ENCODE assay signal across 22 cellular contexts in genomic region chr21:27371688-27372331, GRCh38.
DNase-seq lines count a peak whose midpoint lies in the region; ATAC-seq, FAIRE-seq and TF ChIP-seq lines count a peak whose summit lies in the region.
"Had no signal": no experiment of that assay in that cellular context is flagged by ENCODE, and none has a peak within 500 bp of the region (broad histone marks: within the 10 kb centered on the region; RNA-seq: fewer than 3 reads in every experiment).

No MANE protein-coding gene starts in this region.

- no peak overlapping the region for H2BK120ac ChIP-seq in H1 (replicated peaks; ENCODE audit: low read depth, low read length)

- no peak overlapping the region for H3K27ac Mint-ChIP-seq in activated CD8-positive, alpha-beta memory T cell treated with anti-CD3 and anti-CD28 coated beads, Interleukin-2, amount 10 ng/mL, durations not matched to agents 7 days and 5 days
- H3K27ac Mint-ChIP-seq: T-helper 17 cell had no signal

- no peak overlapping the region for H3K4ac ChIP-seq in H1 (replicated peaks; ENCODE audit: insufficient read length, low read depth, low read length)

- no peak overlapping the region for H2BK15ac ChIP-seq in H1 (ENCODE audit: low read length)

- no peaks in the 10 kb centered on the region for H3K4me1 Mint-ChIP-seq in activated CD8-positive, alpha-beta memory T cell treated with anti-CD3 and anti-CD28 coated beads, Interleukin-2, amount 10 ng/mL, durations not matched to agents 7 days and 5 days
- H3K4me1 Mint-ChIP-seq: T-helper 17 cell had no signal

- POLR2A ChIA-PET in H1 (lab: Charles Lee; ENCODE audit: partially characterized antibody): no interaction called here

- H2BK5ac ChIP-seq in H1 (ENCODE audit: low read depth, low read length): peak overlapping the region; percentile 80; the same call in 1 of the 2 replicates

- no peak overlapping the region for H2AFZ ChIP-seq in H1 (ENCODE audit: low read length)

- no peaks in the 10 kb centered on the region for H4K20me1 ChIP-seq in H1 (replicated peaks in 1 of 2; ENCODE audit: control insufficient read depth in 1 of 2, insufficient read depth in 2 of 2, low read length in 2 of 2)
- H4K20me1 ChIP-seq: BLaER1 treated with 17β-estradiol and CSF1 and Interleukin-3, amounts not matched to agents 10 nM and 100 nM had no signal

- no peak overlapping the region for H3K4me3 ChIP-seq in H1 (ENCODE audit: extremely low read depth in 1 of 4, insufficient read depth in 2 of 4, low read depth in 3 of 4, low read length in 4 of 4)
- H3K4me3 ChIP-seq: BLaER1 treated with 17β-estradiol and CSF1 and Interleukin-3, amounts not matched to agents 10 nM and 100 nM; dorsolateral prefrontal cortex; vagina had no signal

- TF ChIP-seq RAD21 in H1 (IDR thresholded peaks at IDR 0.05 in 1 of 2, conservative IDR thresholded peaks at IDR 0.05 in 1 of 2; ENCODE audit: low read depth in 2 of 2, low read length in 2 of 2): no peak

- ATAC-seq in HG03442 (IDR thresholded peaks at IDR 0.05; ENCODE audit: unreplicated experiment): no peak
- no peak for ATAC-seq in HG03378 (IDR thresholded peaks at IDR 0.05; ENCODE audit: unreplicated experiment)
- ATAC-seq in activated CD8-positive, alpha-beta memory T cell treated with anti-CD3 and anti-CD28 coated beads, Interleukin-2, amount 10 ng/mL, durations not matched to agents 7 days and 5 days: no peak
- ATAC-seq: T-helper 17 cell had no signal

- no peak overlapping the region for H4K8ac ChIP-seq in H1 (ENCODE audit: extremely low read depth, insufficient read depth, low read length)

- TF ChIP-seq EP300 in H1 (IDR thresholded peaks at IDR 0.05; ENCODE audit: borderline replicate concordance in 1 of 2, low read depth in 2 of 2, low read length in 2 of 2): no peak

- no peak overlapping the region for H4K91ac ChIP-seq in H1 (replicated peaks; ENCODE audit: insufficient read length, low read length)

- H3K36me3 ChIP-seq in H1 (ENCODE audit: control insufficient read depth in 2 of 4, insufficient read depth in 4 of 4, low read length in 3 of 4): no peaks in the 10 kb centered on the region
- H3K36me3 ChIP-seq: BLaER1 treated with 17β-estradiol and CSF1 and Interleukin-3, amounts not matched to agents 10 nM and 100 nM; vagina had no signal

- H3K27me3 Mint-ChIP-seq in activated CD8-positive, alpha-beta memory T cell treated with anti-CD3 and anti-CD28 coated beads, Interleukin-2, amount 10 ng/mL, durations not matched to agents 7 days and 5 days: no peaks in the 10 kb centered on the region
- H3K27me3 Mint-ChIP-seq: T-helper 17 cell had no signal

- no peak overlapping the region for H3K4me3 Mint-ChIP-seq in activated CD8-positive, alpha-beta memory T cell treated with anti-CD3 and anti-CD28 coated beads, Interleukin-2, amount 10 ng/mL, durations not matched to agents 7 days and 5 days
- H3K4me3 Mint-ChIP-seq: T-helper 17 cell had no signal

- WGBS in H1 (ENCODE audit: extremely low coverage in 1 of 2, insufficient coverage in 1 of 2, insufficient read length in 1 of 2, insufficient replicate concordance in 2 of 2, low coverage in 1 of 2, low lambda C conversion rate in 2 of 2, missing lambda C conversion rate in 1 of 2), 2 experiments: 95% methylated on average over 1 of the region's 1 CpG; no CpG with 5 or more reads in 1 of the 2 experiments

- no peaks in the 10 kb centered on the region; a peak in 1 of 4 replicates for H3K9me3 ChIP-seq in H1 (ENCODE audit: insufficient read depth in 2 of 2, low read depth in 1 of 2, low read length in 1 of 2)
- H3K9me3 ChIP-seq: BLaER1 treated with 17β-estradiol and CSF1 and Interleukin-3, amounts not matched to agents 10 nM and 100 nM; vagina had no signal

- no peak for TF ChIP-seq CTCF in H1 (IDR thresholded peaks at IDR 0.05; ENCODE audit: control extremely low read depth in 1 of 3, insufficient read depth in 1 of 3, low read depth in 1 of 3, low read length in 3 of 3)

- no peaks in the 10 kb centered on the region for H3K79me1 ChIP-seq in H1 (ENCODE audit: low read depth, low read length)

- H3K23me2 ChIP-seq in H1 (ENCODE audit: low read depth, low read length): no peaks in the 10 kb centered on the region

- no peak overlapping the region for H3K14ac ChIP-seq in H1 (ENCODE audit: insufficient read length)

- H3K27ac ChIP-seq in H1 (ENCODE audit: low read depth, low read length): no peak overlapping the region
- H3K27ac ChIP-seq: BLaER1 treated with 17β-estradiol and CSF1 and Interleukin-3, amounts not matched to agents 10 nM and 100 nM; dorsolateral prefrontal cortex; vagina; VCaP had no signal

- H3K18ac ChIP-seq in H1 (ENCODE audit: extremely low read depth, low read length): no peak overlapping the region

- no peak overlapping the region for H2BK20ac ChIP-seq in H1 (ENCODE audit: low read length)

- H4K5ac ChIP-seq in H1 (ENCODE audit: insufficient read length, low read depth, low read length): no peak overlapping the region

- peaks cover 2% of the 10 kb centered on the region for H3K9me3 Mint-ChIP-seq in activated CD8-positive, alpha-beta memory T cell treated with anti-CD3 and anti-CD28 coated beads, Interleukin-2, amount 10 ng/mL, durations not matched to agents 7 days and 5 days (ENCODE audit: low read depth)

- H3K9ac ChIP-seq in H1 (replicated peaks in 1 of 4; ENCODE audit: extremely low read depth in 1 of 4, low read depth in 3 of 4, low read length in 3 of 4): no peak overlapping the region
- H3K9ac ChIP-seq: BLaER1 treated with 17β-estradiol and CSF1 and Interleukin-3, amounts not matched to agents 10 nM and 100 nM had no signal

- no peak overlapping the region for H2AK5ac ChIP-seq in H1 (ENCODE audit: low read depth, low read length)

- no peak overlapping the region for H3K56ac ChIP-seq in H1 (replicated peaks; ENCODE audit: insufficient read length, low read depth, low read length)

- no peak for FAIRE-seq in H1 (lab: Jason Lieb, UNC)

- TF ChIP-seq POLR2A in H1 (IDR thresholded peaks at IDR 0.05; ENCODE audit: control extremely low read depth in 1 of 2, low read depth in 2 of 2, low read length in 2 of 2): no peak

- no peaks in the 10 kb centered on the region for H3K27me3 ChIP-seq in H1 (replicated peaks in 1 of 4; ENCODE audit: control insufficient read depth in 3 of 4, extremely low read depth in 1 of 4, insufficient read depth in 3 of 4, low read length in 3 of 4)
- H3K27me3 ChIP-seq: BLaER1 treated with 17β-estradiol and CSF1 and Interleukin-3, amounts not matched to agents 10 nM and 100 nM; dorsolateral prefrontal cortex; vagina had no signal

- no peak overlapping the region for H2BK12ac ChIP-seq in H1 (ENCODE audit: low read depth, low read length)

- CTCF ChIA-PET in H1 (lab: Charles Lee; ENCODE audit: partially characterized antibody): interaction anchor here (1.0 to 1.6 kb wide), 4 partner anchors 9 to 53 kb away, joined by 3 to 8 read pairs (median 4); no protein-coding TSS in a partner anchor
- CTCF ChIA-PET in activated CD8-positive, alpha-beta memory T cell treated with anti-CD3 and anti-CD28 coated beads, Interleukin-2, amount 10 ng/mL, durations not matched to agents 7 days and 5 days (lab: Charles Lee): no interaction called here

- H3K4me2 ChIP-seq in H1 (ENCODE audit: insufficient read depth in 1 of 2, low read depth in 2 of 2, low read length in 2 of 2): no peak overlapping the region
- H3K4me2 ChIP-seq: BLaER1 treated with 17β-estradiol and CSF1 and Interleukin-3, amounts not matched to agents 10 nM and 100 nM had no signal

- H3K36me3 Mint-ChIP-seq in activated CD8-positive, alpha-beta memory T cell treated with anti-CD3 and anti-CD28 coated beads, Interleukin-2, amount 10 ng/mL, durations not matched to agents 7 days and 5 days: no peaks in the 10 kb centered on the region

- H3K23ac ChIP-seq in H1 (ENCODE audit: insufficient read length): no peak overlapping the region

- DNase-seq in Daoy (ENCODE audit: low read depth): peak; percentile 17
- DNase-seq in NCI-H226: peak; percentile 96
- DNase-seq in H1 (ENCODE audit: low read depth in 1 of 2, low spot score in 2 of 2): no peak
- DNase-seq in myocyte (ENCODE audit: low read depth): peak; percentile 36
- DNase-seq in activated CD8-positive, alpha-beta memory T cell treated with anti-CD3 and anti-CD28 coated beads, Interleukin-2, amount 10 ng/mL, durations not matched to agents 7 days and 5 days: no peak
- no peak for DNase-seq in SIG-M5 treated with dmso at 0.1 percent for 504 hours (lab: John Stamatoyannopoulos, UW; ENCODE audit: unreplicated experiment)
- DNase-seq: activated CD4-positive, alpha-beta T cell treated with anti-CD3 and anti-CD28 coated beads, Interleukin-2, amount 50 U/mL, for 1 hour; activated effector memory CD4-positive, alpha-beta T cell treated with Interleukin-2 at 50 U/mL for 16 hours; dorsolateral prefrontal cortex; glutamatergic neuron; NCI-H187; NCI-H345; NCI-H82; occipital lobe; SIG-M5; substantia nigra; T-helper 17 cell had no signal

- H3K4me1 ChIP-seq in H1 (replicated peaks in 1 of 4; ENCODE audit: control insufficient read depth in 3 of 4, insufficient read depth in 4 of 4, low read length in 3 of 4): peaks cover 0 to 6% (median 4%) of the 10 kb centered on the region in 4 experiments; a peak in 4 of 7 replicates

- H3K79me2 ChIP-seq in H1 (ENCODE audit: control insufficient read depth in 1 of 2, insufficient read depth in 2 of 2, low read length in 2 of 2): no peaks in the 10 kb centered on the region

TF ChIP-seq in H1, 55 proteins besides CTCF, POLR2A, EP300 and RAD21 (continues in another document):
- TF ChIP-seq RFX5 (IDR thresholded peaks at IDR 0.05; ENCODE audit: borderline replicate concordance, low read depth, low read length) (no peak), TBP (IDR thresholded peaks at IDR 0.05; ENCODE audit: low read depth, low read length) (no peak), NANOG (IDR thresholded peaks at IDR 0.05; ENCODE audit: insufficient read depth, low read depth, low read length, poor library complexity, severe bottlenecking) (no peak), TAF1 (IDR thresholded peaks at IDR 0.05; ENCODE audit: low read depth, low read length) (no peak), RXRA (IDR thresholded peaks at IDR 0.05; ENCODE audit: insufficient read depth, low read depth, low read length) (no peak), GTF2F1 (IDR thresholded peaks at IDR 0.05; ENCODE audit: borderline replicate concordance, low read depth, low read length) (no peak), SP4 (IDR thresholded peaks at IDR 0.05; ENCODE audit: low read length) (no peak)

Comparison
In these comparisons a context has a peak if more than half of its experiments do, and no peak if none do; other contexts are left out.
1. DNase-seq: peak in Daoy (single experiment), NCI-H226 (single experiment) and myocyte (single experiment); none in H1 (0 of 2), activated CD8-positive, alpha-beta memory T cell treated with anti-CD3 and anti-CD28 coated beads, Interleukin-2, amount 10 ng/mL, durations not matched to agents 7 days and 5 days (single experiment) and SIG-M5 treated with dmso at 0.1 percent for 504 hours (single experiment).